Comparison of ENCODE assay signal across 1 cellular context in genomic region chr5:528625-529511, GRCh38.
TF ChIP-seq lines count a peak whose summit lies in the region.

No MANE protein-coding gene starts in this region.

TF ChIP-seq in K562, 482 proteins besides CTCF, POLR2A, EP300 and RAD21 (continued from another document):
- TF ChIP-seq TEAD1 (CRISPR knock-in tag; IDR thresholded peaks at IDR 0.05), result no peak
- TF ChIP-seq ZNF165 (CRISPR knock-in tag; IDR thresholded peaks at IDR 0.05; ENCODE audit: borderline replicate concordance), result no peak
- no peak for TF ChIP-seq CHCHD3 (CRISPR knock-in tag; IDR thresholded peaks at IDR 0.05)
- no peak for TF ChIP-seq PHB2 (IDR thresholded peaks at IDR 0.05; ENCODE audit: low read depth)
